ENCODE assay signal across 19 cellular contexts in the genomic region with DNA sequence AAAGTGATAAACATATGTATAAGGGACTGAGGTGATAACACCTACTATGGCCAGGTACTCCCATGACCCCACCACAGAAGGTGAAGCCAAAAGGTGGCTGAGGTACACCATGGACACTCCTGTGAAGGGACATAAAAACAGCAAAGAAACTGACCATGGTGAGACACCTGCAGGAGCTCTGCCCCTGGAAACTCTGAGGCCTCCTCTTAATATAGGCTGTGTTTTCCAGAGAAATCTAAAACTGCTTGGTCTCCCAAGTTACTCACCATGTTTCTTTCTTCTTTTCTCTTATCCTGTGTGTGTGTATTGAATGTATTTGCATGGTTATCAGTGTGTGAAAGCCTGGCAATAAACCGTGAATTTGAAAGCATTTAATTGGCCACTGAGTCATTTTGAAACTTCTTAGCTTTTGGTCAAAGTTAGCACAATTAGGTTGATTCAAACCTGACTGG.
DNase-seq lines count a peak whose midpoint lies in the region; ATAC-seq and TF ChIP-seq lines count a peak whose summit lies in the region.
"Had no signal": no experiment of that assay in that cellular context is flagged by ENCODE, and none has a peak within 500 bp of the region (broad histone marks: within the 10 kb centered on the region; RNA-seq: fewer than 3 reads in every experiment).

No MANE protein-coding gene starts in this region.

- peak; percentile 71 for DNase-seq in GM12865 (ENCODE audit: low read depth)
- no peak for DNase-seq in Kasumi-1 (lab: John Stamatoyannopoulos, UW)
- DNase-seq in DMS 273 treated with DMSO at 0.1 percent for 48 hours (lab: John Stamatoyannopoulos, UW) = no peak
- no peak for DNase-seq in NCI-H1436 (lab: John Stamatoyannopoulos, UW)
- no peak for DNase-seq in nucleus accumbens (lab: John Stamatoyannopoulos, UW)
- DNase-seq: activated CD4-positive, CD25-positive, alpha-beta regulatory T cell; DMS53; NCI-H2081 treated with DMSO at 0.1 percent for 48 hours; NCI-H510A; ovary; SJCRH30; stomach; T-helper 2 cell had no signal

- H3K4me3 ChIP-seq in GM12865 (ENCODE audit: low read depth, low read length) = no peak overlapping the region; the same call in 1 of the 2 replicates
- H3K4me3 ChIP-seq: A549, ovary, SJCRH30, stomach had no signal

- TF ChIP-seq CTCF in GM12865 (IDR thresholded peaks at IDR 0.05; ENCODE audit: insufficient read depth, low read depth, low read length, missing control alignments) = no peak

- ATAC-seq in GM19043 (IDR thresholded peaks at IDR 0.05; ENCODE audit: low read depth, unreplicated experiment) (peak; percentile 67), HG02759 (IDR thresholded peaks at IDR 0.05; ENCODE audit: unreplicated experiment) (peak; percentile 80), HG03565 (IDR thresholded peaks at IDR 0.05; ENCODE audit: unreplicated experiment) (peak; percentile 55)
- ATAC-seq: A549, esophagus mucosa, sciatic nerve had no signal
